9 cellular contexts compared by ENCODE assay signal in genomic region chr11:1917523-1918435, GRCh38. TPM values are rescaled to one million over a fixed set of nuclear protein-coding genes. Genes with fewer than 3 reads are reported as not detected.
DNase-seq lines count a peak whose midpoint lies in the region; ATAC-seq, FAIRE-seq and TF ChIP-seq lines count a peak whose summit lies in the region.
"Had no signal": no experiment of that assay in that cellular context is flagged by ENCODE, and none has a peak within 500 bp of the region (broad histone marks: within the 10 kb centered on the region; RNA-seq: fewer than 3 reads in every experiment).

No MANE protein-coding gene starts in this region.

- TF ChIP-seq POLR2A in GM12892 (IDR thresholded peaks at IDR 0.05; ENCODE audit: low read depth, low read length) (no peak), breast epithelium (IDR thresholded peaks at IDR 0.05) (no peak)

- H3K27me3 ChIP-seq in breast epithelium (no peaks in the 10 kb centered on the region), lower lobe of right lung (ENCODE audit: low read depth) (no peaks in the 10 kb centered on the region)

- H3K9me3 ChIP-seq in breast epithelium = no peaks in the 10 kb centered on the region
- H3K9me3 ChIP-seq in lower lobe of right lung = no peaks in the 10 kb centered on the region

- TF ChIP-seq CTCF in 22Rv1 (IDR thresholded peaks at IDR 0.05) (peak; percentile 67), breast epithelium (IDR thresholded peaks at IDR 0.05) (peak; percentile 7 to 30 (median 23)), lower lobe of right lung (IDR thresholded peaks at IDR 0.05) (peak; percentile 39)

- intact Hi-C loops in breast epithelium (cut with DNase I; ENCODE audit: low total_unique reads) = no loop called here
- intact Hi-C loops in lower lobe of right lung (cut with DNase I) = loop anchor here (2.0 kb wide), 1 partner anchor 25 kb away; no protein-coding TSS in a partner anchor

- DNase-seq in GM12892 (ENCODE audit: insufficient read length) = peak; percentile 60
- no peak for DNase-seq in breast epithelium (ENCODE audit: low spot score in 2 of 2)
- DNase-seq in lower lobe of right lung = no peak
- no peak for DNase-seq in GF-D8 (lab: John Stamatoyannopoulos, UW)
- DNase-seq in NCI-H1105 (lab: John Stamatoyannopoulos, UW) = no peak
- DNase-seq: NCI-H526 had no signal

- H3K27ac ChIP-seq in 22Rv1 = no peak overlapping the region
- H3K27ac ChIP-seq in breast epithelium = peak overlapping the region in 1 of 2 donors; percentile 78
- H3K27ac ChIP-seq in lower lobe of right lung = no peak overlapping the region

- H3K4me3 ChIP-seq in breast epithelium = no peak overlapping the region
- H3K4me3 ChIP-seq in lower lobe of right lung = no peak overlapping the region

- H3K36me3 ChIP-seq in breast epithelium (no peaks in the 10 kb centered on the region), lower lobe of right lung (no peaks in the 10 kb centered on the region)

- ATAC-seq in lower lobe of right lung (peak in 1 of 2 donors; percentile 9), GM21529 (IDR thresholded peaks at IDR 0.05; ENCODE audit: unreplicated experiment) (no peak), HG03175 (IDR thresholded peaks at IDR 0.05; ENCODE audit: unreplicated experiment) (no peak)

- no peaks in the 10 kb centered on the region for H3K4me1 ChIP-seq in breast epithelium
- H3K4me1 ChIP-seq in lower lobe of right lung = no peaks in the 10 kb centered on the region

- FAIRE-seq in GM12892 (lab: Jason Lieb, UNC) = no peak

RNA-seq across cellular contexts. Expression of gene TNNT3, which starts 1.7 kb away (rescaled TPM):
- polyA plus RNA-seq in GM12892 (2012; ENCODE audit: missing spikeins) = 0.74 TPM
- total RNA-seq in breast epithelium (1 to 10 TPM; 3.5 to 8.2 (median 3.6) TPM), lower lobe of right lung (4.7 TPM)

RNA-seq across cellular contexts. Expression of gene PRR33, which starts 26.1 kb away (rescaled TPM):
- 2.0 TPM for polyA plus RNA-seq in GM12892 (2012; ENCODE audit: missing spikeins)
- not detected for total RNA-seq in breast epithelium
- total RNA-seq in lower lobe of right lung = not detected

RNA-seq across cellular contexts. Expression of gene MRPL23, which starts 29.4 kb away (rescaled TPM):
- polyA plus RNA-seq in GM12892 (2012; ENCODE audit: missing spikeins) = 68.8 TPM
- 100 to 1,000 TPM; 109 to 171 (median 112) TPM for total RNA-seq in breast epithelium
- total RNA-seq in lower lobe of right lung = 59.2 TPM
